28 cellular contexts compared by ENCODE assay signal in genomic region chr16:56971768-56972043, GRCh38. TPM values are rescaled to one million over a fixed set of nuclear protein-coding genes. Genes with fewer than 3 reads are reported as not detected.
"Had no signal": no experiment of that assay in that cellular context is flagged by ENCODE, and none has a peak within 500 bp of the region (broad histone marks: within the 10 kb centered on the region; RNA-seq: fewer than 3 reads in every experiment).

No MANE protein-coding gene starts in this region.

- H3K27ac ChIP-seq: skin epidermis, suprapubic skin, tibial artery, upper lobe of right lung, WERI-Rb-1 had no signal

- H3K4me3 ChIP-seq: skin epidermis, suprapubic skin, tibial artery, upper lobe of right lung had no signal

- H3K27ac Mint-ChIP-seq: activated CD4-positive, alpha-beta memory T cell treated with anti-CD3 and anti-CD28 coated beads for 36 hours; activated CD4-positive, alpha-beta T cell treated with anti-CD3 and anti-CD28 coated beads, Interleukin-2, amount 10 ng/mL, durations not matched to agents 24 days and 14 days; activated naive CD4-positive, alpha-beta T cell treated with anti-CD3 and anti-CD28 coated beads, Interleukin-2, amount 10 ng/mL, durations not matched to agents 7 days and 5 days; activated T-helper 1 cell treated with anti-CD3 and anti-CD28 coated beads, Interleukin-12 subunit alpha, Interleukin-12 subunit beta, Interleukin-2, Interleukin-4 antibody, amounts not matched to agents 30 ng/mL and 10 ng/mL and 1 ng/mL, durations not matched to agents 14 hours and 24 hours and 36 hours; nephron had no signal

- H3K4me1 Mint-ChIP-seq: nephron had no signal

- H3K36me3 Mint-ChIP-seq: activated CD4-positive, alpha-beta memory T cell treated with anti-CD3 and anti-CD28 coated beads for 36 hours; activated naive CD4-positive, alpha-beta T cell treated with anti-CD3 and anti-CD28 coated beads, Interleukin-2, amount 10 ng/mL, durations not matched to agents 7 days and 5 days; immature natural killer cell had no signal

- H3K9me3 Mint-ChIP-seq: activated CD4-positive, alpha-beta memory T cell treated with anti-CD3 and anti-CD28 coated beads for 36 hours; activated CD4-positive, alpha-beta T cell treated with anti-CD3 and anti-CD28 coated beads, Interleukin-2, amount 10 ng/mL, durations not matched to agents 24 days and 14 days; activated naive CD4-positive, alpha-beta T cell treated with anti-CD3 and anti-CD28 coated beads, Interleukin-2, amount 10 ng/mL, durations not matched to agents 7 days and 5 days; activated T-helper 1 cell treated with anti-CD3 and anti-CD28 coated beads, Interleukin-12 subunit alpha, Interleukin-12 subunit beta, Interleukin-2, Interleukin-4 antibody, amounts not matched to agents 30 ng/mL and 10 ng/mL and 1 ng/mL, durations not matched to agents 14 hours and 24 hours and 36 hours; immature natural killer cell; nephron had no signal

- DNase-seq: activated CD4-positive, alpha-beta memory T cell treated with anti-CD3 and anti-CD28 coated beads for 36 hours; activated CD4-positive, alpha-beta T cell treated with anti-CD3 and anti-CD28 coated beads, Interleukin-2, amount 10 ng/mL, durations not matched to agents 24 days and 14 days; activated CD4-positive, CD25-positive, alpha-beta regulatory T cell treated with anti-CD3 and anti-CD28 coated beads, Interleukin-2, amount 50 U/mL, for 72 hours; activated CD8-positive, alpha-beta memory T cell treated with anti-CD3 and anti-CD28 coated beads, Interleukin-2, amount 50 U/mL, for 4 hours; activated gamma-delta T cell; activated naive CD4-positive, alpha-beta T cell treated with anti-CD3 and anti-CD28 coated beads, Interleukin-2, amount 10 ng/mL, durations not matched to agents 7 days and 5 days; activated T-cell treated with anti-CD3 and anti-CD28 coated beads, Interleukin-2, amount 50 U/mL, for 1 hour; amygdala; head of caudate nucleus; hypothalamus; immature natural killer cell; kidney; left colon; mesenchymal stem cell; stimulated activated CD4-positive, alpha-beta T cell treated with anti-CD3 and anti-CD28 coated beads, Interleukin-12 subunit alpha, Interleukin-12 subunit beta, amount 100 ng/mL, for 4 hours; stimulated activated CD4-positive, alpha-beta T cell treated with anti-CD3 and anti-CD28 coated beads, Interleukin-4, amount 100 ng/mL, for 1 hour; T-helper 9 cell; tibial artery; upper lobe of right lung; WERI-Rb-1 had no signal

- H3K4me3 Mint-ChIP-seq: activated CD4-positive, alpha-beta memory T cell treated with anti-CD3 and anti-CD28 coated beads for 36 hours; activated CD4-positive, alpha-beta T cell treated with anti-CD3 and anti-CD28 coated beads, Interleukin-2, amount 10 ng/mL, durations not matched to agents 24 days and 14 days; activated naive CD4-positive, alpha-beta T cell treated with anti-CD3 and anti-CD28 coated beads, Interleukin-2, amount 10 ng/mL, durations not matched to agents 7 days and 5 days; activated T-helper 1 cell treated with anti-CD3 and anti-CD28 coated beads, Interleukin-12 subunit alpha, Interleukin-12 subunit beta, Interleukin-2, Interleukin-4 antibody, amounts not matched to agents 30 ng/mL and 10 ng/mL and 1 ng/mL, durations not matched to agents 14 hours and 24 hours and 36 hours; immature natural killer cell; nephron had no signal

- H3K36me3 ChIP-seq: suprapubic skin, tibial artery, upper lobe of right lung, WERI-Rb-1 had no signal

- H3K27me3 Mint-ChIP-seq: activated CD4-positive, alpha-beta memory T cell treated with anti-CD3 and anti-CD28 coated beads for 36 hours; activated CD4-positive, alpha-beta T cell treated with anti-CD3 and anti-CD28 coated beads, Interleukin-2, amount 10 ng/mL, durations not matched to agents 24 days and 14 days had no signal

- H3K27me3 ChIP-seq: suprapubic skin, tibial artery, upper lobe of right lung had no signal

- H3K4me1 ChIP-seq: suprapubic skin, tibial artery, upper lobe of right lung had no signal

- ATAC-seq: left colon, sciatic nerve, upper lobe of right lung had no signal

- H3K9me3 ChIP-seq: suprapubic skin, tibial artery, upper lobe of right lung had no signal

RNA-seq across cellular contexts. Expression of gene CETP, which starts 10.0 kb away (rescaled TPM):
- total RNA-seq: activated CD4-positive, alpha-beta memory T cell treated with anti-CD3 and anti-CD28 coated beads for 36 hours; activated CD4-positive, alpha-beta T cell treated with anti-CD3 and anti-CD28 coated beads, Interleukin-2, amount 10 ng/mL, durations not matched to agents 24 days and 14 days; osteoblast; renal cortical epithelial cell; T-helper 1 cell treated with Interleukin-12 subunit alpha and Interleukin-12 subunit beta and Interleukin-4 antibody, amounts not matched to agents 30 ng/mL and 1 ng/mL, for 36 hours had no signal
